ENCODE assay signal across 8 cellular contexts in genomic region chr3:81485444-81485865, GRCh38.
A peak's percentile ranks its signal among the peaks of the same experiment; 100 is the strongest.
DNase-seq lines count a peak whose midpoint lies in the region; ATAC-seq and TF ChIP-seq lines count a peak whose summit lies in the region.

No MANE protein-coding gene starts in this region.

- H3K4me1 ChIP-seq in esophagus squamous epithelium = peaks cover 0 to 11% (median 0%) of the 10 kb centered on the region in 3 donors

- peak; percentile 98 for ATAC-seq in GM18861 (IDR thresholded peaks at IDR 0.05; ENCODE audit: unreplicated experiment)
- ATAC-seq in HG02981 (IDR thresholded peaks at IDR 0.05; ENCODE audit: unreplicated experiment) = peak; percentile 97

- peak overlapping the region; percentile 67 for H3K27ac ChIP-seq in SU-DHL-6 (ENCODE audit: low read depth, low read length)
- no peak overlapping the region for H3K27ac ChIP-seq in caudate nucleus (ENCODE audit: low read depth, low read length)
- peak overlapping the region in 1 of 4 donors; percentile 25 for H3K27ac ChIP-seq in esophagus squamous epithelium

- TF ChIP-seq CTCF in SU-DHL-6 (IDR thresholded peaks at IDR 0.05; ENCODE audit: insufficient read depth, low read length, poor library complexity, severe bottlenecking) (no peak), esophagus squamous epithelium (IDR thresholded peaks at IDR 0.05) (no peak)

- H3F3A ChIP-seq in SU-DHL-6 (ENCODE audit: insufficient read depth) = 0 out of 2 replicates have a peak, but pooled peaks cover 3% of the 10 kb centered on the region

- H3K9me3 ChIP-seq in SU-DHL-6 (ENCODE audit: insufficient read depth, low read length) (no peaks in the 10 kb centered on the region), esophagus squamous epithelium (no peaks in the 10 kb centered on the region)

- DNase-seq in medulla oblongata (ENCODE audit: extremely low spot score) (peak; percentile 75), caudate nucleus (lab: John Stamatoyannopoulos, UW) (no peak), NCI-H1092 treated with DMSO at 0.1 percent for 48 hours (lab: John Stamatoyannopoulos, UW) (no peak), esophagus squamous epithelium (lab: John Stamatoyannopoulos, UW) (no peak)
- DNase-seq in activated CD4-positive, alpha-beta T cell treated with anti-CD3 and anti-CD28 coated beads, Interleukin-2, amount 50 U/mL, for 48 hours = no peak

- H2AFZ ChIP-seq in SU-DHL-6 (ENCODE audit: low read depth, low read length, severe bottlenecking) = peak overlapping the region; percentile 61

- no peak overlapping the region for H3K9ac ChIP-seq in SU-DHL-6 (ENCODE audit: low read length)

- TF ChIP-seq POLR2A in esophagus squamous epithelium (IDR thresholded peaks at IDR 0.05) = no peak

- H3K36me3 ChIP-seq in SU-DHL-6 (ENCODE audit: low read length) = no peaks in the 10 kb centered on the region
- H3K36me3 ChIP-seq in esophagus squamous epithelium = peaks cover 0 to 4% (median 0%) of the 10 kb centered on the region in 3 donors

- H3K27me3 ChIP-seq in SU-DHL-6 (ENCODE audit: low read length) = no peaks in the 10 kb centered on the region
- H3K27me3 ChIP-seq in esophagus squamous epithelium = no peaks in the 10 kb centered on the region

- intact Hi-C loops in esophagus squamous epithelium (cut with DNase I) = no loop called here

- H3K9me2 ChIP-seq in SU-DHL-6 (replicated peaks; ENCODE audit: insufficient read depth, low read length) = no peaks in the 10 kb centered on the region

- H3K79me2 ChIP-seq in SU-DHL-6 (ENCODE audit: insufficient read depth, low read length) = no peaks in the 10 kb centered on the region

- peak overlapping the region; percentile 43 for H3K4me2 ChIP-seq in SU-DHL-6 (ENCODE audit: low read depth, low read length, poor library complexity, severe bottlenecking)

- H3K4me3 ChIP-seq in SU-DHL-6 (ENCODE audit: insufficient read depth, low read length, poor library complexity, severe bottlenecking) = no peak overlapping the region
- H3K4me3 ChIP-seq in esophagus squamous epithelium = peak overlapping the region in 1 of 4 donors; percentile 22

- H4K20me1 ChIP-seq in SU-DHL-6 (ENCODE audit: low read depth, low read length) = no peaks in the 10 kb centered on the region

- WGBS in esophagus squamous epithelium, 2 donors = 26 to 35% methylated on average over 5 of the region's 5 CpGs
